ENCODE assay signal across 12 cellular contexts in genomic region chr1:221801773-221802516, GRCh38.
A peak's percentile ranks its signal among the peaks of the same experiment; 100 is the strongest.
DNase-seq lines count a peak whose midpoint lies in the region; ATAC-seq and TF ChIP-seq lines count a peak whose summit lies in the region.
"Had no signal": no experiment of that assay in that cellular context is flagged by ENCODE, and none has a peak within 500 bp of the region (broad histone marks: within the 10 kb centered on the region; RNA-seq: fewer than 3 reads in every experiment).

No MANE protein-coding gene starts in this region.

- RAD21 ChIA-PET in HCT116 (lab: Charles Lee; ENCODE audit: low non-redundant PET in 1 of 2, low total read pairs in 2 of 2, uncharacterized antibody in 2 of 2, unreplicated experiment in 2 of 2) = no interaction called here

- no peak overlapping the region for H2AFZ ChIP-seq in HCT116 (ENCODE audit: low read depth, low read length, poor library complexity, severe bottlenecking)

- H3K36me3 ChIP-seq in HCT116 (ENCODE audit: control insufficient read depth in 1 of 2, insufficient read depth in 2 of 2, low read length in 2 of 2) (no peaks in the 10 kb centered on the region), esophagus muscularis mucosa (no peaks in the 10 kb centered on the region)
- H3K36me3 ChIP-seq in CD8-positive, alpha-beta T cell (ENCODE audit: insufficient read depth, low read length) = no peaks in the 10 kb centered on the region

- H3K9me3 ChIP-seq in HCT116 (ENCODE audit: control insufficient read depth in 1 of 2, insufficient read depth in 1 of 2, low read depth in 1 of 2, low read length in 2 of 2) (no peaks in the 10 kb centered on the region), esophagus muscularis mucosa (peaks cover 0 to 4% (median 0%) of the 10 kb centered on the region in 4 donors)
- no peaks in the 10 kb centered on the region for H3K9me3 ChIP-seq in CD8-positive, alpha-beta T cell (ENCODE audit: low read length)

- H3K9me2 ChIP-seq in HCT116 (ENCODE audit: insufficient read depth) = no peaks in the 10 kb centered on the region

- POLR2A ChIA-PET in HCT116 (lab: Charles Lee) = no interaction called here
- POLR2A ChIA-PET in CD8-positive, alpha-beta T cell (lab: Charles Lee) = no interaction called here

- no peak overlapping the region for H3K4me2 ChIP-seq in HCT116 (ENCODE audit: low read length)

- peak; percentile 53; the same call in 1 of the 2 replicates for ATAC-seq in HCT116
- ATAC-seq in HG03469 (IDR thresholded peaks at IDR 0.05; ENCODE audit: unreplicated experiment) = no peak
- ATAC-seq in CD8-positive, alpha-beta T cell = no peak
- ATAC-seq in GM21423 (IDR thresholded peaks at IDR 0.05; ENCODE audit: unreplicated experiment) = no peak

- CTCF ChIA-PET in HCT116 (lab: Charles Lee) = no interaction called here
- CTCF ChIA-PET in CD8-positive, alpha-beta T cell (lab: Charles Lee) = no interaction called here

- H4K20me1 ChIP-seq in HCT116 (ENCODE audit: insufficient read depth) = no peaks in the 10 kb centered on the region

- TF ChIP-seq POLR2A in HCT116 (IDR thresholded peaks at IDR 0.05; ENCODE audit: borderline replicate concordance, extremely low read depth, insufficient read depth, insufficient read length) = no peak
- TF ChIP-seq POLR2A in esophagus muscularis mucosa (IDR thresholded peaks at IDR 0.05; ENCODE audit: low read depth) = no peak

- H3K36me3 Mint-ChIP-seq in activated T-helper 1 cell treated with anti-CD3 and anti-CD28 coated beads, Interleukin-12 subunit alpha, Interleukin-12 subunit beta, Interleukin-2, Interleukin-4 antibody, amounts not matched to agents 30 ng/mL and 10 ng/mL and 1 ng/mL, durations not matched to agents 14 hours and 24 hours and 36 hours (ENCODE audit: low read depth) = peaks cover 7% of the 10 kb centered on the region
- H3K36me3 Mint-ChIP-seq in CD8-positive, alpha-beta T cell = no peaks in the 10 kb centered on the region

- no peak for TF ChIP-seq EP300 in esophagus muscularis mucosa (IDR thresholded peaks at IDR 0.05)

- TF ChIP-seq CTCF in HCT116 (IDR thresholded peaks at IDR 0.05 in 2 of 3, conservative IDR thresholded peaks at IDR 0.05 in 1 of 3; ENCODE audit: borderline replicate concordance in 1 of 3, insufficient read depth in 1 of 3, low read depth in 2 of 3, low read length in 2 of 3) (no peak), esophagus muscularis mucosa (IDR thresholded peaks at IDR 0.05) (no peak)
- TF ChIP-seq CTCF in CD8-positive, alpha-beta T cell (IDR thresholded peaks at IDR 0.05) = no peak

- DNase-seq in AG08396 (ENCODE audit: low spot score) (peak; percentile 30), HCT116 (ENCODE audit: low read depth, low spot score) (no peak), hepatic stellate cell (ENCODE audit: low spot score) (peak; percentile 37), esophagus muscularis mucosa (ENCODE audit: extremely low spot score) (no peak)
- no peak for DNase-seq in activated T-helper 1 cell treated with anti-CD3 and anti-CD28 coated beads, Interleukin-12 subunit alpha, Interleukin-12 subunit beta, Interleukin-2, Interleukin-4 antibody, amounts not matched to agents 30 ng/mL and 10 ng/mL and 1 ng/mL, durations not matched to agents 14 hours and 24 hours and 36 hours (ENCODE audit: low spot score)
- DNase-seq in CD8-positive, alpha-beta T cell = no peak
- DNase-seq: activated gamma-delta T cell; effector CD8-positive, alpha-beta T cell; NCI-H1417; nephron progenitor cell had no signal

- H3K27ac Mint-ChIP-seq in activated T-helper 1 cell treated with anti-CD3 and anti-CD28 coated beads, Interleukin-12 subunit alpha, Interleukin-12 subunit beta, Interleukin-2, Interleukin-4 antibody, amounts not matched to agents 30 ng/mL and 10 ng/mL and 1 ng/mL, durations not matched to agents 14 hours and 24 hours and 36 hours = peak overlapping the region; percentile 27
- no peak overlapping the region for H3K27ac Mint-ChIP-seq in CD8-positive, alpha-beta T cell
- H3K27ac Mint-ChIP-seq: nephron progenitor cell had no signal

- H3K4me3 Mint-ChIP-seq in activated T-helper 1 cell treated with anti-CD3 and anti-CD28 coated beads, Interleukin-12 subunit alpha, Interleukin-12 subunit beta, Interleukin-2, Interleukin-4 antibody, amounts not matched to agents 30 ng/mL and 10 ng/mL and 1 ng/mL, durations not matched to agents 14 hours and 24 hours and 36 hours = no peak overlapping the region
- H3K4me3 Mint-ChIP-seq in CD8-positive, alpha-beta T cell = no peak overlapping the region
- H3K4me3 Mint-ChIP-seq: nephron progenitor cell had no signal

- H3K4me3 ChIP-seq in HCT116 (replicated peaks in 1 of 2; ENCODE audit: low read depth in 1 of 2, low read length in 2 of 2) (no peak overlapping the region), esophagus muscularis mucosa (no peak overlapping the region)
- no peak overlapping the region for H3K4me3 ChIP-seq in CD8-positive, alpha-beta T cell (ENCODE audit: low read depth, low read length)

- H3K4me1 ChIP-seq in HCT116 (ENCODE audit: control insufficient read depth in 1 of 2, insufficient read depth in 2 of 2, low read length in 2 of 2) (peaks cover 0 to 4% of the 10 kb centered on the region in 2 experiments; a peak in 2 of 4 replicates), esophagus muscularis mucosa (no peaks in the 10 kb centered on the region)
- no peaks in the 10 kb centered on the region for H3K4me1 ChIP-seq in CD8-positive, alpha-beta T cell (ENCODE audit: insufficient read depth, low read length)

- peaks cover 29% of the 10 kb centered on the region for H3K4me1 Mint-ChIP-seq in activated T-helper 1 cell treated with anti-CD3 and anti-CD28 coated beads, Interleukin-12 subunit alpha, Interleukin-12 subunit beta, Interleukin-2, Interleukin-4 antibody, amounts not matched to agents 30 ng/mL and 10 ng/mL and 1 ng/mL, durations not matched to agents 14 hours and 24 hours and 36 hours (ENCODE audit: low read depth)
- peaks cover 4% of the 10 kb centered on the region for H3K4me1 Mint-ChIP-seq in CD8-positive, alpha-beta T cell (ENCODE audit: low read depth)

- intact Hi-C loops in HCT116 (cut with micrococcal nuclease) = no loop called here
- intact Hi-C loops in activated T-helper 1 cell treated with anti-CD3 and anti-CD28 coated beads, Interleukin-12 subunit alpha, Interleukin-12 subunit beta, Interleukin-2, Interleukin-4 antibody, amounts not matched to agents 30 ng/mL and 10 ng/mL and 1 ng/mL, durations not matched to agents 14 hours and 24 hours and 36 hours (cut with micrococcal nuclease) = no loop called here
- intact Hi-C loops in esophagus muscularis mucosa (cut with DNase I) = no loop called here
- intact Hi-C loops in CD8-positive, alpha-beta T cell (cut with DNase I, micrococcal nuclease) = no loop called here

- WGBS in esophagus muscularis mucosa = 58% methylated on average over 1 of the region's 1 CpG

- H3K27ac ChIP-seq in HCT116 (ENCODE audit: low read depth, low read length) (no peak overlapping the region), esophagus muscularis mucosa (replicated peaks in 1 of 4) (no peak overlapping the region)
- H3K27ac ChIP-seq in CD8-positive, alpha-beta T cell (ENCODE audit: low read depth, low read length) = no peak overlapping the region

- no TSS peak for BruUV-seq in HCT116 (replicated peaks; lab: Mats Ljungman, UMichigan)

- peaks cover 12% of the 10 kb centered on the region for H3K9me3 Mint-ChIP-seq in activated T-helper 1 cell treated with anti-CD3 and anti-CD28 coated beads, Interleukin-12 subunit alpha, Interleukin-12 subunit beta, Interleukin-2, Interleukin-4 antibody, amounts not matched to agents 30 ng/mL and 10 ng/mL and 1 ng/mL, durations not matched to agents 14 hours and 24 hours and 36 hours
- peaks cover 5% of the 10 kb centered on the region for H3K9me3 Mint-ChIP-seq in CD8-positive, alpha-beta T cell

- no peak for TF ChIP-seq RAD21 in HCT116 (IDR thresholded peaks at IDR 0.05; ENCODE audit: low read depth)

- H3K27me3 ChIP-seq in HCT116 (ENCODE audit: insufficient read depth, low read length) (no peaks in the 10 kb centered on the region), esophagus muscularis mucosa (no peaks in the 10 kb centered on the region)
- H3K27me3 ChIP-seq in CD8-positive, alpha-beta T cell (ENCODE audit: insufficient read depth, low read length) = no peaks in the 10 kb centered on the region

- H3K27me3 Mint-ChIP-seq in activated T-helper 1 cell treated with anti-CD3 and anti-CD28 coated beads, Interleukin-12 subunit alpha, Interleukin-12 subunit beta, Interleukin-2, Interleukin-4 antibody, amounts not matched to agents 30 ng/mL and 10 ng/mL and 1 ng/mL, durations not matched to agents 14 hours and 24 hours and 36 hours (ENCODE audit: insufficient read depth) = no peaks in the 10 kb centered on the region
- H3K27me3 Mint-ChIP-seq in CD8-positive, alpha-beta T cell (ENCODE audit: low read depth) = no peaks in the 10 kb centered on the region

- no peaks in the 10 kb centered on the region for H3K79me2 ChIP-seq in HCT116 (ENCODE audit: insufficient read depth, low read length)

- H3K9ac ChIP-seq in HCT116 (ENCODE audit: low read length) = no peak overlapping the region

TF ChIP-seq in HCT116, 20 proteins besides CTCF, POLR2A, EP300 and RAD21:
- no peak for TF ChIP-seq ZNF274 (IDR thresholded peaks at IDR 0.05; ENCODE audit: low read depth, low read length)
- TF ChIP-seq FOSL1 (IDR thresholded peaks at IDR 0.05; ENCODE audit: low read depth) = peak; percentile 32; the same call in 1 of the 2 replicates

Comparison
In these comparisons a context has a peak if more than half of its experiments do, and no peak if none do; other contexts are left out.
1. DNase-seq: peak in AG08396 (single experiment) and hepatic stellate cell (single experiment); none in HCT116 (single experiment), activated T-helper 1 cell treated with anti-CD3 and anti-CD28 coated beads, Interleukin-12 subunit alpha, Interleukin-12 subunit beta, Interleukin-2, Interleukin-4 antibody, amounts not matched to agents 30 ng/mL and 10 ng/mL and 1 ng/mL, durations not matched to agents 14 hours and 24 hours and 36 hours (single experiment), esophagus muscularis mucosa (single experiment) and CD8-positive, alpha-beta T cell (0 of 7).